Comparison of ENCODE assay signal across 2 cellular contexts in the genomic region with DNA sequence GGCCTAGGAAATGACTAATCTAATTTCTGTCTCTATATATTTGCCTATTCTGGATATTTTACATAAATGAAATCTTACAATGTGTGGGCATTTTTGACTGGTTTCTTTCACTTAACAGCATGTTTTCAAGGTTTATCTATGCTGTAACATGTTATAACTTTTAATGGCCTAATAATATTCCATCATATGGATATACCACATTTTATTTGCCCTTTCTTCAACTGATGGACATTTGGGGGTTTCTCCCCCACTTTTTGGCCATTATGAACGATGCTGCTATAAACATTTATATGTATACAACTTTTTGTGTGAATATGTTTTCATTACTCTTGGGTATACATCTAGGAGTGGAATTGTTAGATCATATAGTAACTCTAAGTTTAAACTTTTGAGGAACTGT.
TF ChIP-seq lines count a peak whose summit lies in the region.

No MANE protein-coding gene starts in this region.

TF ChIP-seq in SK-N-SH, 30 proteins besides CTCF, POLR2A, EP300 and RAD21 (continued from another document):
- TF ChIP-seq EZH2phosphoT487 (IDR thresholded peaks at IDR 0.05; ENCODE audit: borderline replicate concordance, low read depth): no peak

TF ChIP-seq in HEK293, 187 proteins besides CTCF, POLR2A, EP300 and RAD21 (continued from another document):
- TF ChIP-seq ZNF48 (tag by site-specific recombination; IDR thresholded peaks at IDR 0.05): no peak
- TF ChIP-seq ZNF830 (tag by site-specific recombination; IDR thresholded peaks at IDR 0.05; ENCODE audit: low read depth): no peak
- no peak for TF ChIP-seq SALL2 (tag by site-specific recombination; IDR thresholded peaks at IDR 0.05; ENCODE audit: borderline replicate concordance)
- peak; percentile 9; the same call in 1 of the 2 replicates for TF ChIP-seq ZNF146 (tag by site-specific recombination; IDR thresholded peaks at IDR 0.05)
- TF ChIP-seq, protein P1, sequence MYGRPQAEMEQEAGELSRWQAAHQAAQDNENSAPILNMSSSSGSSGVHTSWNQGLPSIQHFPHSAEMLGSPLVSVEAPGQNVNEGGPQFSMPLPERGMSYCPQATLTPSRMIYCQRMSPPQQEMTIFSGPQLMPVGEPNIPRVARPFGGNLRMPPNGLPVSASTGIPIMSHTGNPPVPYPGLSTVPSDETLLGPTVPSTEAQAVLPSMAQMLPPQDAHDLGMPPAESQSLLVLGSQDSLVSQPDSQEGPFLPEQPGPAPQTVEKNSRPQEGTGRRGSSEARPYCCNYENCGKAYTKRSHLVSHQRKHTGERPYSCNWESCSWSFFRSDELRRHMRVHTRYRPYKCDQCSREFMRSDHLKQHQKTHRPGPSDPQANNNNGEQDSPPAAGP (tag by site-specific recombination; IDR thresholded peaks at IDR 0.05): no peak
- no peak for TF ChIP-seq ZNF221 (tag by site-specific recombination; IDR thresholded peaks at IDR 0.05; ENCODE audit: borderline replicate concordance)
- no peak for TF ChIP-seq ZNF324 (tag by site-specific recombination; IDR thresholded peaks at IDR 0.05)
